Comparison of ENCODE assay signal across 9 cellular contexts in genomic region chr6:24932832-24933231, GRCh38. TPM values are rescaled to one million over a fixed set of nuclear protein-coding genes. Genes with fewer than 3 reads are reported as not detected.
DNase-seq lines count a peak whose midpoint lies in the region; ATAC-seq and TF ChIP-seq lines count a peak whose summit lies in the region.
"Had no signal": no experiment of that assay in that cellular context is flagged by ENCODE, and none has a peak within 500 bp of the region (broad histone marks: within the 10 kb centered on the region; RNA-seq: fewer than 3 reads in every experiment).

No MANE protein-coding gene starts in this region.

- peak overlapping the region; percentile 9 for H3K4me3 ChIP-seq in rectal smooth muscle tissue (ENCODE audit: low read length)

- ATAC-seq in GM18907 (IDR thresholded peaks at IDR 0.05; ENCODE audit: unreplicated experiment) (peak; percentile 36), HG02678 (IDR thresholded peaks at IDR 0.05; ENCODE audit: unreplicated experiment) (peak; percentile 30)

- no peak for DNase-seq in T-helper 2 cell treated with Interferon-gamma antibody and Interleukin-4, amounts not matched to agents 5 μg/mL and 100 μg/mL, for 36 hours (ENCODE audit: low spot score)
- no peak for DNase-seq in Kasumi-1 (lab: John Stamatoyannopoulos, UW)
- DNase-seq in progenitor cell of endocrine pancreas (ENCODE audit: low spot score, unreplicated experiment): no peak
- no peak for DNase-seq in NCI-H187 (lab: John Stamatoyannopoulos, UW)
- DNase-seq: NK-92 treated with Interleukin-12 subunit alpha and Interleukin-12 subunit beta, amount 100 ng/mL, for 24 hours had no signal

- no peak for TF ChIP-seq CTCF in progenitor cell of endocrine pancreas (IDR thresholded peaks at IDR 0.05; ENCODE audit: unreplicated experiment)

- peak overlapping the region; percentile 90 for H3K27ac Mint-ChIP-seq in T-helper 2 cell treated with Interferon-gamma antibody and Interleukin-4, amounts not matched to agents 5 μg/mL and 100 μg/mL, for 36 hours
- no peak overlapping the region for H3K27ac Mint-ChIP-seq in progenitor cell of endocrine pancreas

- H3K27me3 Mint-ChIP-seq in T-helper 2 cell treated with Interferon-gamma antibody and Interleukin-4, amounts not matched to agents 5 μg/mL and 100 μg/mL, for 36 hours (ENCODE audit: low read depth): no peaks in the 10 kb centered on the region
- H3K27me3 Mint-ChIP-seq in progenitor cell of endocrine pancreas: peaks cover 14% of the 10 kb centered on the region

- H3K27ac ChIP-seq in rectal smooth muscle tissue (ENCODE audit: low read depth, low read length): no peak overlapping the region
- H3K27ac ChIP-seq: KMS-11 had no signal

- H3K9me3 Mint-ChIP-seq in T-helper 2 cell treated with Interferon-gamma antibody and Interleukin-4, amounts not matched to agents 5 μg/mL and 100 μg/mL, for 36 hours: no peaks in the 10 kb centered on the region
- no peaks in the 10 kb centered on the region for H3K9me3 Mint-ChIP-seq in progenitor cell of endocrine pancreas (ENCODE audit: low read depth)

- peaks cover 18% of the 10 kb centered on the region for H3K4me1 ChIP-seq in rectal smooth muscle tissue (ENCODE audit: control insufficient read depth, insufficient read depth, low read length)

- H3K4me3 Mint-ChIP-seq in T-helper 2 cell treated with Interferon-gamma antibody and Interleukin-4, amounts not matched to agents 5 μg/mL and 100 μg/mL, for 36 hours: peak overlapping the region; percentile 98
- H3K4me3 Mint-ChIP-seq in progenitor cell of endocrine pancreas (ENCODE audit: low read depth): no peak overlapping the region

- H3K27me3 ChIP-seq in rectal smooth muscle tissue (ENCODE audit: control insufficient read depth, insufficient read depth, low read length): no peaks in the 10 kb centered on the region

- H3K36me3 ChIP-seq in rectal smooth muscle tissue (ENCODE audit: control insufficient read depth, insufficient read depth, low read length): no peaks in the 10 kb centered on the region

- H3K4me1 Mint-ChIP-seq in T-helper 2 cell treated with Interferon-gamma antibody and Interleukin-4, amounts not matched to agents 5 μg/mL and 100 μg/mL, for 36 hours (ENCODE audit: low read depth): peaks cover 62% of the 10 kb centered on the region
- H3K4me1 Mint-ChIP-seq in progenitor cell of endocrine pancreas (ENCODE audit: low read depth): peaks cover 26% of the 10 kb centered on the region

- peaks cover 73% of the 10 kb centered on the region for H3K36me3 Mint-ChIP-seq in T-helper 2 cell treated with Interferon-gamma antibody and Interleukin-4, amounts not matched to agents 5 μg/mL and 100 μg/mL, for 36 hours (ENCODE audit: low read depth)
- no peaks in the 10 kb centered on the region for H3K36me3 Mint-ChIP-seq in progenitor cell of endocrine pancreas (ENCODE audit: insufficient read depth)

- no peak overlapping the region for H3K9ac ChIP-seq in rectal smooth muscle tissue (ENCODE audit: low read length)
- H3K9ac ChIP-seq: KMS-11 had no signal

RNA-seq across cellular contexts. Expression of gene RIPOR2, which starts 2.9 kb away (rescaled TPM):
- 2.2 and 4.0 TPM in 2 replicates for total RNA-seq in progenitor cell of endocrine pancreas
